1 cellular context compared by ENCODE assay signal in the genomic region with DNA sequence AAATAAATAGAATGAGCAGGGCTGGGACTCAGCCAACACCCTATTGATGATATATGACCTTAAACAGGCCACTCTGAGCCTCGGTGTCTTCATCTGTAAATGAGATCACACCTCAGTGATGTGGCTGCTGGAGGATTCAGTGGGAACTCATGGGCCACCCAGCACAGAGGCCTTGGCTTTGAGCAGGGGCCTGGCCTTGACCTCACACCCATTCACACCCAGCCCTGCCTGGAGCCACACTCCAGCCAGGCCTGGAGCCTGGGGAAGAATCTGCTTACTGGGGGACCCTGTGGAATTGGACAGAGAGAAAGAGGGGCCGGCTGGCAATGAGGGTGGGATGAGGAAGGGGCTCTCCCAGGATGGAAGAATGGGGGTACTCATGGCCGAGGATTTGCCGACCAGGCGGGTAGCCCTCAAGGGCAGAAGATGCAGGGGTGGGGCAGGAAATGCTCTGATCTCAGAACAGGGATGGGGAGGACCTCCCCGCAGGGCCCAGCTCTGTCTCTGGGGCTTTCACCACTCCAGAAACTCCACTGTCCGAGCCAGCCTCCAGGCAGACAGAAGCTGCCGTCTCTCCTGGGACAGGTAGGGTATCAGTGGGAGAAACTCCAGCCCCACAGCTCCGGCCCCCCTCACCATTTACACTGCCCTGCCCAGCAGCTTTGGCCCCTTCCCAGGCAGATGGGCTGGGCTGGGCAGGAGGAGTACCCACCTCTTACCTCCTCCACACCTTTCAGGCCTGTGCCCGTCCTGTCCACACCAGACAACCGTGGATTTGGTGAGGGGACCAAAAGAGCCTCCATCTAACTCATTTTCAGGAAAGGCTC.
TF ChIP-seq lines count a peak whose summit lies in the region.

No MANE protein-coding gene starts in this region.

TF ChIP-seq in IMR-90, 13 proteins besides CTCF, POLR2A, EP300 and RAD21:
- TF ChIP-seq SMC3 (IDR thresholded peaks at IDR 0.05; ENCODE audit: low read depth, low read length) (no peak), CEBPB (IDR thresholded peaks at IDR 0.05; ENCODE audit: low read depth, low read length) (no peak), CHD1 (IDR thresholded peaks at IDR 0.05; ENCODE audit: low read depth, low read length) (no peak), BHLHE40 (IDR thresholded peaks at IDR 0.05; ENCODE audit: low read depth, low read length) (no peak), MXI1 (IDR thresholded peaks at IDR 0.05; ENCODE audit: borderline replicate concordance, low read depth, low read length) (no peak), RFX5 (IDR thresholded peaks at IDR 0.05; ENCODE audit: low read depth, low read length) (no peak), MAFK (IDR thresholded peaks at IDR 0.05; ENCODE audit: low read depth, low read length) (no peak), RCOR1 (IDR thresholded peaks at IDR 0.05; ENCODE audit: insufficient replicate concordance, low read length) (no peak), NFE2L2 (IDR thresholded peaks at IDR 0.05; ENCODE audit: low read depth, low read length) (no peak), MAZ (IDR thresholded peaks at IDR 0.05; ENCODE audit: borderline replicate concordance, low read depth, low read length) (no peak), FOS (IDR thresholded peaks at IDR 0.05; ENCODE audit: low read depth, low read length) (no peak)
- TF ChIP-seq, protein P1, sequence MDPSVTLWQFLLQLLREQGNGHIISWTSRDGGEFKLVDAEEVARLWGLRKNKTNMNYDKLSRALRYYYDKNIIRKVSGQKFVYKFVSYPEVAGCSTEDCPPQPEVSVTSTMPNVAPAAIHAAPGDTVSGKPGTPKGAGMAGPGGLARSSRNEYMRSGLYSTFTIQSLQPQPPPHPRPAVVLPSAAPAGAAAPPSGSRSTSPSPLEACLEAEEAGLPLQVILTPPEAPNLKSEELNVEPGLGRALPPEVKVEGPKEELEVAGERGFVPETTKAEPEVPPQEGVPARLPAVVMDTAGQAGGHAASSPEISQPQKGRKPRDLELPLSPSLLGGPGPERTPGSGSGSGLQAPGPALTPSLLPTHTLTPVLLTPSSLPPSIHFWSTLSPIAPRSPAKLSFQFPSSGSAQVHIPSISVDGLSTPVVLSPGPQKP (IDR thresholded peaks at IDR 0.05; ENCODE audit: borderline replicate concordance, low read depth, low read length) = no peak
- TF ChIP-seq, protein P2, sequence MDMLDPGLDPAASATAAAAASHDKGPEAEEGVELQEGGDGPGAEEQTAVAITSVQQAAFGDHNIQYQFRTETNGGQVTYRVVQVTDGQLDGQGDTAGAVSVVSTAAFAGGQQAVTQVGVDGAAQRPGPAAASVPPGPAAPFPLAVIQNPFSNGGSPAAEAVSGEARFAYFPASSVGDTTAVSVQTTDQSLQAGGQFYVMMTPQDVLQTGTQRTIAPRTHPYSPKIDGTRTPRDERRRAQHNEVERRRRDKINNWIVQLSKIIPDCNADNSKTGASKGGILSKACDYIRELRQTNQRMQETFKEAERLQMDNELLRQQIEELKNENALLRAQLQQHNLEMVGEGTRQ (IDR thresholded peaks at IDR 0.05; ENCODE audit: low read depth, low read length) = no peak
TF ChIP-seq in IMR-90: peak in this region for 0.
